ENCODE assay signal across 1 cellular context in the genomic region with DNA sequence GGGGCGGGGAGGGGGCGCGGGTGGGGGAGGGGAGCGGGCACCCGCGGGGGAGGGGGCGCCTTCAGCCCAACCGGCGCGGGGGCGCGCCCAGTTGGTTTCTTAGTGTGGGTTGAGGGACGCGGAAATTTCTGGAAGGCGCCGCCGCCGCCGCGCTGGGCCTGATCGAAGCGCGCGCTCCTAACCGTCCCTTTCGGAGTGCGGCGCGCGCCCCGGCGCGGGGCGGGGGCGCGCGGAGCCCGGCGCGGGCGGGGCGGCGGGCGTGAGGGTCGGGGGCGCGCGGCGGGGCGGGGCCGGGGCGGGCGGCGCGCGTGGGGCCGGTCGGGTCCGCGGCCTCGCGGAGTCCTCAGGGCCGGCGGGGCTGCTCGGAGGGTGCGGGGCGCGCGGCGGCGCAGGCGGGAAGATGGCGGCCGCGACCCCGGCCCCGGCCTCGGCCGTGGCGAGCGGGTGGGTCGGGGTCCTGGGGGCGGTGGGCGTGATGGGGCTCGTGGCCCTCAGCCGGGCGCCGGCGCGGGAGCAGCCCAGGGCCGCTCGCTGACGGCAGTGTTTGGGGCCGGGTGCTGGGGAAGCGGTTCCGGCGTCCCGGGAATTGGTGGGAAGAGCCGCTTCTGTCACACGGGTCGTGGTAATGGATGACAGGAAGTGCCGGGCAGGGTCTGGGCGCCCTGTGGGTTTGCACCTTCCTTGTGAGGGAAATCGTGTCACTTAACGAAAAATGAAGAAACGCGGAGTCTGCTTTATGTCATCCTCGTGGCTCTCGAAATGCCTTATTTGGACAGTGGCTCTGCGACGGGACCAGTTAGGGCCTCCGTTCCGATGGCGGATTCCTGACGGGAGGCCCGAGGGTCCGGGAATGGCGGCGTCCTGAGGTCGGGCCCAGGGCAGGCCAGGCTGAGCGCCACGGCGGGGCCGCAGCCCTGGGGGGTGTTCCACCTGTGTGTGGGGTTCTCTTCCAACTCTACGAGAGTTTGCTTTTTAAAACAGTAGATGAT.
TF ChIP-seq lines count a peak whose summit lies in the region.

No MANE protein-coding gene starts in this region.

TF ChIP-seq in K562, 482 proteins besides CTCF, POLR2A, EP300 and RAD21 (continued from another document and continues in another):
- TF ChIP-seq, protein P1, sequence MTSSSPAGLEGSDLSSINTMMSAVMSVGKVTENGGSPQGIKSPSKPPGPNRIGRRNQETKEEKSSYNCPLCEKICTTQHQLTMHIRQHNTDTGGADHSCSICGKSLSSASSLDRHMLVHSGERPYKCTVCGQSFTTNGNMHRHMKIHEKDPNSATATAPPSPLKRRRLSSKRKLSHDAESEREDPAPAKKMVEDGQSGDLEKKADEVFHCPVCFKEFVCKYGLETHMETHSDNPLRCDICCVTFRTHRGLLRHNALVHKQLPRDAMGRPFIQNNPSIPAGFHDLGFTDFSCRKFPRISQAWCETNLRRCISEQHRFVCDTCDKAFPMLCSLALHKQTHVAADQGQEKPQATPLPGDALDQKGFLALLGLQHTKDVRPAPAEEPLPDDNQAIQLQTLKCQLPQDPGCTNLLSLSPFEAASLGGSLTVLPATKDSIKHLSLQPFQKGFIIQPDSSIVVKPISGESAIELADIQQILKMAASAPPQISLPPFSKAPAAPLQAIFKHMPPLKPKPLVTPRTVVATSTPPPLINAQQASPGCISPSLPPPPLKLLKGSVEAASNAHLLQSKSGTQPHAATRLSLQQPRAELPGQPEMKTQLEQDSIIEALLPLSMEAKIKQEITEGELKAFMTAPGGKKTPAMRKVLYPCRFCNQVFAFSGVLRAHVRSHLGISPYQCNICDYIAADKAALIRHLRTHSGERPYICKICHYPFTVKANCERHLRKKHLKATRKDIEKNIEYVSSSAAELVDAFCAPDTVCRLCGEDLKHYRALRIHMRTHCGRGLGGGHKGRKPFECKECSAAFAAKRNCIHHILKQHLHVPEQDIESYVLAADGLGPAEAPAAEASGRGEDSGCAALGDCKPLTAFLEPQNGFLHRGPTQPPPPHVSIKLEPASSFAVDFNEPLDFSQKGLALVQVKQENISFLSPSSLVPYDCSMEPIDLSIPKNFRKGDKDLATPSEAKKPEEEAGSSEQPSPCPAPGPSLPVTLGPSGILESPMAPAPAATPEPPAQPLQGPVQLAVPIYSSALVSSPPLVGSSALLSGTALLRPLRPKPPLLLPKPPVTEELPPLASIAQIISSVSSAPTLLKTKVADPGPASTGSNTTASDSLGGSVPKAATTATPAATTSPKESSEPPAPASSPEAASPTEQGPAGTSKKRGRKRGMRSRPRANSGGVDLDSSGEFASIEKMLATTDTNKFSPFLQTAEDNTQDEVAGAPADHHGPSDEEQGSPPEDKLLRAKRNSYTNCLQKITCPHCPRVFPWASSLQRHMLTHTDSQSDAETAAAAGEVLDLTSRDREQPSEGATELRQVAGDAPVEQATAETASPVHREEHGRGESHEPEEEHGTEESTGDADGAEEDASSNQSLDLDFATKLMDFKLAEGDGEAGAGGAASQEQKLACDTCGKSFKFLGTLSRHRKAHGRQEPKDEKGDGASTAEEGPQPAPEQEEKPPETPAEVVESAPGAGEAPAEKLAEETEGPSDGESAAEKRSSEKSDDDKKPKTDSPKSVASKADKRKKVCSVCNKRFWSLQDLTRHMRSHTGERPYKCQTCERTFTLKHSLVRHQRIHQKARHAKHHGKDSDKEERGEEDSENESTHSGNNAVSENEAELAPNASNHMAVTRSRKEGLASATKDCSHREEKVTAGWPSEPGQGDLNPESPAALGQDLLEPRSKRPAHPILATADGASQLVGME (CRISPR knock-in tag; IDR thresholded peaks at IDR 0.05): peak; percentile 53; the same call in 1 of the 2 replicates
- no peak for TF ChIP-seq RBM25 (IDR thresholded peaks at IDR 0.05; ENCODE audit: low read depth, low read length, severe bottlenecking)
- peak; percentile 75 for TF ChIP-seq NFRKB (IDR thresholded peaks at IDR 0.05; ENCODE audit: low read depth)
- TF ChIP-seq KLF1 (tag; IDR thresholded peaks at IDR 0.05): no peak
- TF ChIP-seq TOE1 (IDR thresholded peaks at IDR 0.05; ENCODE audit: borderline replicate concordance): no peak
- TF ChIP-seq TOE1 (CRISPR knock-in tag; IDR thresholded peaks at IDR 0.05; ENCODE audit: borderline replicate concordance, low read depth): no peak
- TF ChIP-seq SNRNP70 (optimal IDR thresholded peaks at IDR 0.05; ENCODE audit: low read depth, low read length): no peak
- no peak for TF ChIP-seq ZNF239 (CRISPR knock-in tag; IDR thresholded peaks at IDR 0.05)
- TF ChIP-seq FOS (IDR thresholded peaks at IDR 0.05; ENCODE audit: extremely low read depth, insufficient read length): no peak
- peak; percentile 71 for TF ChIP-seq CCNT2 (IDR thresholded peaks at IDR 0.05; ENCODE audit: borderline replicate concordance, extremely low read depth, insufficient read length, low read depth, low read length)
- no peak for TF ChIP-seq MEF2A (IDR thresholded peaks at IDR 0.05; ENCODE audit: control insufficient read depth, low read depth, low read length)
- TF ChIP-seq, protein P2, sequence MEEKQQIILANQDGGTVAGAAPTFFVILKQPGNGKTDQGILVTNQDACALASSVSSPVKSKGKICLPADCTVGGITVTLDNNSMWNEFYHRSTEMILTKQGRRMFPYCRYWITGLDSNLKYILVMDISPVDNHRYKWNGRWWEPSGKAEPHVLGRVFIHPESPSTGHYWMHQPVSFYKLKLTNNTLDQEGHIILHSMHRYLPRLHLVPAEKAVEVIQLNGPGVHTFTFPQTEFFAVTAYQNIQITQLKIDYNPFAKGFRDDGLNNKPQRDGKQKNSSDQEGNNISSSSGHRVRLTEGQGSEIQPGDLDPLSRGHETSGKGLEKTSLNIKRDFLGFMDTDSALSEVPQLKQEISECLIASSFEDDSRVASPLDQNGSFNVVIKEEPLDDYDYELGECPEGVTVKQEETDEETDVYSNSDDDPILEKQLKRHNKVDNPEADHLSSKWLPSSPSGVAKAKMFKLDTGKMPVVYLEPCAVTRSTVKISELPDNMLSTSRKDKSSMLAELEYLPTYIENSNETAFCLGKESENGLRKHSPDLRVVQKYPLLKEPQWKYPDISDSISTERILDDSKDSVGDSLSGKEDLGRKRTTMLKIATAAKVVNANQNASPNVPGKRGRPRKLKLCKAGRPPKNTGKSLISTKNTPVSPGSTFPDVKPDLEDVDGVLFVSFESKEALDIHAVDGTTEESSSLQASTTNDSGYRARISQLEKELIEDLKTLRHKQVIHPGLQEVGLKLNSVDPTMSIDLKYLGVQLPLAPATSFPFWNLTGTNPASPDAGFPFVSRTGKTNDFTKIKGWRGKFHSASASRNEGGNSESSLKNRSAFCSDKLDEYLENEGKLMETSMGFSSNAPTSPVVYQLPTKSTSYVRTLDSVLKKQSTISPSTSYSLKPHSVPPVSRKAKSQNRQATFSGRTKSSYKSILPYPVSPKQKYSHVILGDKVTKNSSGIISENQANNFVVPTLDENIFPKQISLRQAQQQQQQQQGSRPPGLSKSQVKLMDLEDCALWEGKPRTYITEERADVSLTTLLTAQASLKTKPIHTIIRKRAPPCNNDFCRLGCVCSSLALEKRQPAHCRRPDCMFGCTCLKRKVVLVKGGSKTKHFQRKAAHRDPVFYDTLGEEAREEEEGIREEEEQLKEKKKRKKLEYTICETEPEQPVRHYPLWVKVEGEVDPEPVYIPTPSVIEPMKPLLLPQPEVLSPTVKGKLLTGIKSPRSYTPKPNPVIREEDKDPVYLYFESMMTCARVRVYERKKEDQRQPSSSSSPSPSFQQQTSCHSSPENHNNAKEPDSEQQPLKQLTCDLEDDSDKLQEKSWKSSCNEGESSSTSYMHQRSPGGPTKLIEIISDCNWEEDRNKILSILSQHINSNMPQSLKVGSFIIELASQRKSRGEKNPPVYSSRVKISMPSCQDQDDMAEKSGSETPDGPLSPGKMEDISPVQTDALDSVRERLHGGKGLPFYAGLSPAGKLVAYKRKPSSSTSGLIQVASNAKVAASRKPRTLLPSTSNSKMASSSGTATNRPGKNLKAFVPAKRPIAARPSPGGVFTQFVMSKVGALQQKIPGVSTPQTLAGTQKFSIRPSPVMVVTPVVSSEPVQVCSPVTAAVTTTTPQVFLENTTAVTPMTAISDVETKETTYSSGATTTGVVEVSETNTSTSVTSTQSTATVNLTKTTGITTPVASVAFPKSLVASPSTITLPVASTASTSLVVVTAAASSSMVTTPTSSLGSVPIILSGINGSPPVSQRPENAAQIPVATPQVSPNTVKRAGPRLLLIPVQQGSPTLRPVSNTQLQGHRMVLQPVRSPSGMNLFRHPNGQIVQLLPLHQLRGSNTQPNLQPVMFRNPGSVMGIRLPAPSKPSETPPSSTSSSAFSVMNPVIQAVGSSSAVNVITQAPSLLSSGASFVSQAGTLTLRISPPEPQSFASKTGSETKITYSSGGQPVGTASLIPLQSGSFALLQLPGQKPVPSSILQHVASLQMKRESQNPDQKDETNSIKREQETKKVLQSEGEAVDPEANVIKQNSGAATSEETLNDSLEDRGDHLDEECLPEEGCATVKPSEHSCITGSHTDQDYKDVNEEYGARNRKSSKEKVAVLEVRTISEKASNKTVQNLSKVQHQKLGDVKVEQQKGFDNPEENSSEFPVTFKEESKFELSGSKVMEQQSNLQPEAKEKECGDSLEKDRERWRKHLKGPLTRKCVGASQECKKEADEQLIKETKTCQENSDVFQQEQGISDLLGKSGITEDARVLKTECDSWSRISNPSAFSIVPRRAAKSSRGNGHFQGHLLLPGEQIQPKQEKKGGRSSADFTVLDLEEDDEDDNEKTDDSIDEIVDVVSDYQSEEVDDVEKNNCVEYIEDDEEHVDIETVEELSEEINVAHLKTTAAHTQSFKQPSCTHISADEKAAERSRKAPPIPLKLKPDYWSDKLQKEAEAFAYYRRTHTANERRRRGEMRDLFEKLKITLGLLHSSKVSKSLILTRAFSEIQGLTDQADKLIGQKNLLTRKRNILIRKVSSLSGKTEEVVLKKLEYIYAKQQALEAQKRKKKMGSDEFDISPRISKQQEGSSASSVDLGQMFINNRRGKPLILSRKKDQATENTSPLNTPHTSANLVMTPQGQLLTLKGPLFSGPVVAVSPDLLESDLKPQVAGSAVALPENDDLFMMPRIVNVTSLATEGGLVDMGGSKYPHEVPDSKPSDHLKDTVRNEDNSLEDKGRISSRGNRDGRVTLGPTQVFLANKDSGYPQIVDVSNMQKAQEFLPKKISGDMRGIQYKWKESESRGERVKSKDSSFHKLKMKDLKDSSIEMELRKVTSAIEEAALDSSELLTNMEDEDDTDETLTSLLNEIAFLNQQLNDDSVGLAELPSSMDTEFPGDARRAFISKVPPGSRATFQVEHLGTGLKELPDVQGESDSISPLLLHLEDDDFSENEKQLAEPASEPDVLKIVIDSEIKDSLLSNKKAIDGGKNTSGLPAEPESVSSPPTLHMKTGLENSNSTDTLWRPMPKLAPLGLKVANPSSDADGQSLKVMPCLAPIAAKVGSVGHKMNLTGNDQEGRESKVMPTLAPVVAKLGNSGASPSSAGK (IDR thresholded peaks at IDR 0.05): peak; percentile 52
- TF ChIP-seq, protein P3, sequence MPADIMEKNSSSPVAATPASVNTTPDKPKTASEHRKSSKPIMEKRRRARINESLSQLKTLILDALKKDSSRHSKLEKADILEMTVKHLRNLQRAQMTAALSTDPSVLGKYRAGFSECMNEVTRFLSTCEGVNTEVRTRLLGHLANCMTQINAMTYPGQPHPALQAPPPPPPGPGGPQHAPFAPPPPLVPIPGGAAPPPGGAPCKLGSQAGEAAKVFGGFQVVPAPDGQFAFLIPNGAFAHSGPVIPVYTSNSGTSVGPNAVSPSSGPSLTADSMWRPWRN (IDR thresholded peaks at IDR 0.05; ENCODE audit: low read depth): no peak
- TF ChIP-seq, protein P4, sequence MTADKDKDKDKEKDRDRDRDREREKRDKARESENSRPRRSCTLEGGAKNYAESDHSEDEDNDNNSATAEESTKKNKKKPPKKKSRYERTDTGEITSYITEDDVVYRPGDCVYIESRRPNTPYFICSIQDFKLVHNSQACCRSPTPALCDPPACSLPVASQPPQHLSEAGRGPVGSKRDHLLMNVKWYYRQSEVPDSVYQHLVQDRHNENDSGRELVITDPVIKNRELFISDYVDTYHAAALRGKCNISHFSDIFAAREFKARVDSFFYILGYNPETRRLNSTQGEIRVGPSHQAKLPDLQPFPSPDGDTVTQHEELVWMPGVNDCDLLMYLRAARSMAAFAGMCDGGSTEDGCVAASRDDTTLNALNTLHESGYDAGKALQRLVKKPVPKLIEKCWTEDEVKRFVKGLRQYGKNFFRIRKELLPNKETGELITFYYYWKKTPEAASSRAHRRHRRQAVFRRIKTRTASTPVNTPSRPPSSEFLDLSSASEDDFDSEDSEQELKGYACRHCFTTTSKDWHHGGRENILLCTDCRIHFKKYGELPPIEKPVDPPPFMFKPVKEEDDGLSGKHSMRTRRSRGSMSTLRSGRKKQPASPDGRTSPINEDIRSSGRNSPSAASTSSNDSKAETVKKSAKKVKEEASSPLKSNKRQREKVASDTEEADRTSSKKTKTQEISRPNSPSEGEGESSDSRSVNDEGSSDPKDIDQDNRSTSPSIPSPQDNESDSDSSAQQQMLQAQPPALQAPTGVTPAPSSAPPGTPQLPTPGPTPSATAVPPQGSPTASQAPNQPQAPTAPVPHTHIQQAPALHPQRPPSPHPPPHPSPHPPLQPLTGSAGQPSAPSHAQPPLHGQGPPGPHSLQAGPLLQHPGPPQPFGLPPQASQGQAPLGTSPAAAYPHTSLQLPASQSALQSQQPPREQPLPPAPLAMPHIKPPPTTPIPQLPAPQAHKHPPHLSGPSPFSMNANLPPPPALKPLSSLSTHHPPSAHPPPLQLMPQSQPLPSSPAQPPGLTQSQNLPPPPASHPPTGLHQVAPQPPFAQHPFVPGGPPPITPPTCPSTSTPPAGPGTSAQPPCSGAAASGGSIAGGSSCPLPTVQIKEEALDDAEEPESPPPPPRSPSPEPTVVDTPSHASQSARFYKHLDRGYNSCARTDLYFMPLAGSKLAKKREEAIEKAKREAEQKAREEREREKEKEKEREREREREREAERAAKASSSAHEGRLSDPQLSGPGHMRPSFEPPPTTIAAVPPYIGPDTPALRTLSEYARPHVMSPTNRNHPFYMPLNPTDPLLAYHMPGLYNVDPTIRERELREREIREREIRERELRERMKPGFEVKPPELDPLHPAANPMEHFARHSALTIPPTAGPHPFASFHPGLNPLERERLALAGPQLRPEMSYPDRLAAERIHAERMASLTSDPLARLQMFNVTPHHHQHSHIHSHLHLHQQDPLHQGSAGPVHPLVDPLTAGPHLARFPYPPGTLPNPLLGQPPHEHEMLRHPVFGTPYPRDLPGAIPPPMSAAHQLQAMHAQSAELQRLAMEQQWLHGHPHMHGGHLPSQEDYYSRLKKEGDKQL (CRISPR knock-in tag; IDR thresholded peaks at IDR 0.05; ENCODE audit: borderline replicate concordance): no peak
- 0 out of 2 replicates have a peak, but pooled peaks have one; percentile 69 for TF ChIP-seq HDAC8 (tag; IDR thresholded peaks at IDR 0.05)
- TF ChIP-seq, protein P5, sequence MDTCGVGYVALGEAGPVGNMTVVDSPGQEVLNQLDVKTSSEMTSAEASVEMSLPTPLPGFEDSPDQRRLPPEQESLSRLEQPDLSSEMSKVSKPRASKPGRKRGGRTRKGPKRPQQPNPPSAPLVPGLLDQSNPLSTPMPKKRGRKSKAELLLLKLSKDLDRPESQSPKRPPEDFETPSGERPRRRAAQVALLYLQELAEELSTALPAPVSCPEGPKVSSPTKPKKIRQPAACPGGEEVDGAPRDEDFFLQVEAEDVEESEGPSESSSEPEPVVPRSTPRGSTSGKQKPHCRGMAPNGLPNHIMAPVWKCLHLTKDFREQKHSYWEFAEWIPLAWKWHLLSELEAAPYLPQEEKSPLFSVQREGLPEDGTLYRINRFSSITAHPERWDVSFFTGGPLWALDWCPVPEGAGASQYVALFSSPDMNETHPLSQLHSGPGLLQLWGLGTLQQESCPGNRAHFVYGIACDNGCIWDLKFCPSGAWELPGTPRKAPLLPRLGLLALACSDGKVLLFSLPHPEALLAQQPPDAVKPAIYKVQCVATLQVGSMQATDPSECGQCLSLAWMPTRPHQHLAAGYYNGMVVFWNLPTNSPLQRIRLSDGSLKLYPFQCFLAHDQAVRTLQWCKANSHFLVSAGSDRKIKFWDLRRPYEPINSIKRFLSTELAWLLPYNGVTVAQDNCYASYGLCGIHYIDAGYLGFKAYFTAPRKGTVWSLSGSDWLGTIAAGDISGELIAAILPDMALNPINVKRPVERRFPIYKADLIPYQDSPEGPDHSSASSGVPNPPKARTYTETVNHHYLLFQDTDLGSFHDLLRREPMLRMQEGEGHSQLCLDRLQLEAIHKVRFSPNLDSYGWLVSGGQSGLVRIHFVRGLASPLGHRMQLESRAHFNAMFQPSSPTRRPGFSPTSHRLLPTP (IDR thresholded peaks at IDR 0.05; ENCODE audit: borderline replicate concordance, extremely low read depth, insufficient read length): no peak
- no peak for TF ChIP-seq CHD2 (IDR thresholded peaks at IDR 0.05; ENCODE audit: low read depth, low read length)
